Comparison of ENCODE assay signal across 25 cellular contexts in genomic region chr2:193929131-193929530, GRCh38.
"Had no signal": no experiment of that assay in that cellular context is flagged by ENCODE, and none has a peak within 500 bp of the region (broad histone marks: within the 10 kb centered on the region; RNA-seq: fewer than 3 reads in every experiment).

No MANE protein-coding gene starts in this region.

- DNase-seq: activated CD4-positive, alpha-beta T cell treated with anti-CD3 and anti-CD28 coated beads for 4 hours; activated CD4-positive, alpha-beta T cell treated with anti-CD3 and anti-CD28 coated beads, Interleukin-2, amount 50 U/mL, for 48 hours; activated CD4-positive, CD25-positive, alpha-beta regulatory T cell; activated effector memory CD4-positive, alpha-beta T cell treated with Interleukin-2 at 50 U/mL for 16 hours; activated naive CD4-positive, alpha-beta T cell treated with anti-CD3 and anti-CD28 coated beads for 36 hours; activated naive CD8-positive, alpha-beta T cell treated with anti-CD3 and anti-CD28 coated beads, Interleukin-2, amount 10 ng/mL, durations not matched to agents 7 days and 5 days; activated T-cell treated with anti-CD3 and anti-CD28 coated beads, Interleukin-2, amount 50 U/mL, for 72 hours; amniotic stem cell; effector CD4-positive, alpha-beta T cell; foreskin melanocyte; hippocampal formation; kidney glomerular epithelial cell; left lung; naive thymus-derived CD8-positive, alpha-beta T cell; retina; spleen; stimulated activated CD4-positive, alpha-beta T cell treated with anti-CD3 and anti-CD28 coated beads, Interleukin-4, amount 100 ng/mL, for 1 hour; stimulated activated naive CD4-positive, alpha-beta T cell treated with Interleukin-2 at 50 U/mL for 16 hours; T-helper 17 cell; upper lobe of left lung had no signal

- H3K27ac ChIP-seq: breast epithelium, coronary artery, left lung, neural progenitor cell, spleen, thoracic aorta, upper lobe of left lung had no signal

- H3K4me1 ChIP-seq: breast epithelium, left lung, neural progenitor cell, spleen, upper lobe of left lung had no signal

- H3K9ac ChIP-seq: neural progenitor cell had no signal

- H3K36me3 ChIP-seq: breast epithelium, neural progenitor cell, spleen, thoracic aorta, upper lobe of left lung had no signal

- H3K9me3 ChIP-seq: breast epithelium, left lung, spleen, thoracic aorta, upper lobe of left lung had no signal

- H2AFZ ChIP-seq: neural progenitor cell had no signal

- H3K4me2 ChIP-seq: neural progenitor cell had no signal

- H3K4me3 ChIP-seq: breast epithelium, coronary artery, left lung, lung, neural progenitor cell, spleen, thoracic aorta, upper lobe of left lung had no signal

- ATAC-seq: activated T-cell treated with anti-CD3 and anti-CD28 coated beads, Interleukin-2, amount 50 U/mL, for 72 hours; left lung; T-helper 17 cell had no signal

- H3K27me3 ChIP-seq: breast epithelium, left lung, neural progenitor cell, spleen, upper lobe of left lung had no signal
